In the genomic region with DNA sequence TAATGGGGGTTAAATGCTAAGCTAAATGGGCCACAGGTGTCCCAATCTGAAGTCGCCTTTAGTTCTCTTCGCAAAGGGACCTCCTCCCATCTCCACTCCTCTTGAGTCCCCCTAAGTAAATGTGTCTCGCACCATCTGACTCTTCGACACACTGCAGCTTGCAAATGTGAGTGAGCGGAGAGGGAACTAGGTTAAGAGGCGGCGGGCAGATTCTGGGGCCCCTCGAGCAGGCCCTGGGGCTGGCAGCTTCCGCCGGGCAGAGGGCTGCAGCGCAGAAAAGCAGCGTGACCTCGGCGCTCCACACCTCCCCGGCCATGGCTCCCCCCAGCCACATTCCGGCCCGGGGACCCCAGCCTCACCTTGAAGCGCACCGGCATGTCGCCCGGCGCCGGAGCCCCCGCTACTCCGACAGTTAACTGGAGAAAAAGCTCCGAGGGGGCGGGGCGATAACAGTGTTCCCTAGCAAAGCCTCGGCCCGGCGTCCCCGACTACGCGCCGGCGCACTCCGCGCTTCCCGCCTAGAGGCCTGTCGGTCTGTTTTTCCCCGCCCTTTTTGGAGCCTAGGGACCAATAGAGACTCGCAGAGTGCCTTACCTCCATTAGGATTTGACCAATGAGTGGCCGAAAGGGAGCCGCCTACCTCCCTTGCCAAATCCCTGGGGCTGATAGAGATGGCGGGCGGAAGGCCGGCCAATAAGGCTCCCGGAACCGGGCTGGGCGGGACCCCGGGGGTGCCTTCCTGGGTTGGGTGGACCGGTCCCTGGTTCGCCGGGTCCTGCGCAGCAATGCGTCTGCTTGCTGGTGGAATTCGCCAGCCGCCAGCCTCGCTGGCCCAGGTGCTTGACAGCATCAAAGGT, we compare ENCODE assay signal across 8 cellular contexts. TPM values are rescaled to one million over a fixed set of nuclear protein-coding genes. Genes with fewer than 3 reads are reported as not detected.
DNase-seq lines count a peak whose midpoint lies in the region; ATAC-seq and TF ChIP-seq lines count a peak whose summit lies in the region.

A gene with protein sequence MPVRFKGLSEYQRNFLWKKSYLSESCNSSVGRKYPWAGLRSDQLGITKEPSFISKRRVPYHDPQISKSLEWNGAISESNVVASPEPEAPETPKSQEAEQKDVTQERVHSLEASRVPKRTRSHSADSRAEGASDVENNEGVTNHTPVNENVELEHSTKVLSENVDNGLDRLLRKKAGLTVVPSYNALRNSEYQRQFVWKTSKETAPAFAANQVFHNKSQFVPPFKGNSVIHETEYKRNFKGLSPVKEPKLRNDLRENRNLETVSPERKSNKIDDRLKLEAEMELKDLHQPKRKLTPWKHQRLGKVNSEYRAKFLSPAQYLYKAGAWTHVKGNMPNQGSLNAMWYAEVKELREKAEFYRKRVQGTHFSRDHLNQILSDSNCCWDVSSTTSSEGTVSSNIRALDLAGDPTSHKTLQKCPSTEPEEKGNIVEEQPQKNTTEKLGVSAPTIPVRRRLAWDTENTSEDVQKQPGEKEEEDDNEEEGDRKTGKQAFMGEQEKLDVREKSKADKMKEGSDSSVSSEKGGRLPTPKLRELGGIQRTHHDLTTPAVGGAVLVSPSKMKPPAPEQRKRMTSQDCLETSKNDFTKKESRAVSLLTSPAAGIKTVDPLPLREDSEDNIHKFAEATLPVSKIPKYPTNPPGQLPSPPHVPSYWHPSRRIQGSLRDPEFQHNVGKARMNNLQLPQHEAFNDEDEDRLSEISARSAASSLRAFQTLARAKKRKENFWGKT (minus strand): TSS at position 494 of the 857 bp plus-strand sequence. CDS start 117 bp downstream, at position 377.

- H3K27me3 Mint-ChIP-seq in nephron progenitor cell (ENCODE audit: low read depth, poor library complexity), result peaks cover 3% of the 10 kb centered on the region
- no peaks in the 10 kb centered on the region for H3K27me3 Mint-ChIP-seq in stimulated activated naive CD8-positive, alpha-beta T cell treated with anti-CD3 and anti-CD28 coated beads, Interleukin-15, amount 100 ng/mL, for 72 hours

- no peaks in the 10 kb centered on the region for H3K27me3 ChIP-seq in H7 (ENCODE audit: control insufficient read depth, insufficient read depth, low read length)

- H3K4me1 Mint-ChIP-seq in nephron progenitor cell, result peaks cover 48% of the 10 kb centered on the region
- H3K4me1 Mint-ChIP-seq in stimulated activated naive CD8-positive, alpha-beta T cell treated with anti-CD3 and anti-CD28 coated beads, Interleukin-15, amount 100 ng/mL, for 72 hours, result peaks cover 50% of the 10 kb centered on the region

- H3K36me3 ChIP-seq in H7 (replicated peaks; ENCODE audit: control insufficient read depth, insufficient read depth, low read length), result no peaks in the 10 kb centered on the region

- H3K4me3 ChIP-seq in H7 (ENCODE audit: insufficient read depth, low read depth, low read length), result peak within 1 kb of the TSS; percentile 73

- no peaks in the 10 kb centered on the region for H3K9me3 Mint-ChIP-seq in nephron progenitor cell
- H3K9me3 Mint-ChIP-seq in stimulated activated naive CD8-positive, alpha-beta T cell treated with anti-CD3 and anti-CD28 coated beads, Interleukin-15, amount 100 ng/mL, for 72 hours, result no peaks in the 10 kb centered on the region

- H3K27ac Mint-ChIP-seq in nephron progenitor cell, result peak within 1 kb of the TSS; percentile 68
- peak within 1 kb of the TSS; percentile 82 to 85 for H3K27ac Mint-ChIP-seq in stimulated activated naive CD8-positive, alpha-beta T cell treated with anti-CD3 and anti-CD28 coated beads, Interleukin-15, amount 100 ng/mL, for 72 hours

- peak; percentile 96 for ATAC-seq in stimulated activated naive CD8-positive, alpha-beta T cell treated with anti-CD3 and anti-CD28 coated beads, Interleukin-15, amount 100 ng/mL, for 72 hours

- DNase-seq in ELF-1 (ENCODE audit: low read depth, low spot score) (peak; percentile 99), H7 (peak; percentile 96), M059J (ENCODE audit: low read depth) (peak; percentile 99), SHP77 (lab: John Stamatoyannopoulos, UW) (peak; percentile 97 to 98), fibroblast of the conjunctiva (ENCODE audit: low read depth) (peak; percentile 96), nephron progenitor cell (peak; percentile 100)
- peak; percentile 93 for DNase-seq in activated effector memory CD4-positive, alpha-beta T cell treated with Interleukin-2 at 50 U/mL for 16 hours
- peak; percentile 93 to 95 for DNase-seq in stimulated activated naive CD8-positive, alpha-beta T cell treated with anti-CD3 and anti-CD28 coated beads, Interleukin-15, amount 100 ng/mL, for 72 hours

- peak within 1 kb of the TSS; percentile 94 for H3K4me3 Mint-ChIP-seq in nephron progenitor cell
- H3K4me3 Mint-ChIP-seq in stimulated activated naive CD8-positive, alpha-beta T cell treated with anti-CD3 and anti-CD28 coated beads, Interleukin-15, amount 100 ng/mL, for 72 hours, result peak within 1 kb of the TSS; percentile 91 to 93

- no peak for TF ChIP-seq CTCF in nephron progenitor cell (IDR thresholded peaks at IDR 0.05)

- H3K36me3 Mint-ChIP-seq in nephron progenitor cell (ENCODE audit: low read depth), result peaks cover 15% of the 10 kb centered on the region

RNA-seq across cellular contexts. Expression of the gene that starts here (rescaled TPM):
- 7.6 and 14.2 TPM in 2 replicates for total RNA-seq in H7 (2014; rRNA removed; shearing (Covaris generic))
- 7.6 and 10.1 TPM in 2 replicates for total RNA-seq in M059J (2014; rRNA removed; shearing (Covaris generic))

Comparison
In these comparisons a context has a peak if more than half of its experiments do, and no peak if none do; other contexts are left out.
1. Peak in every context shown above with its lines: DNase-seq, ATAC-seq and H3K4me3 ChIP-seq.